2 cellular contexts compared by ENCODE assay signal in genomic region chr15:99251436-99251821, GRCh38.
TF ChIP-seq lines count a peak whose summit lies in the region.

Gene LRRC28, plus strand, starts transcription at chr15:99251481. Its CDS starts 4,477 bp downstream, at chr15:99255958.

TF ChIP-seq in H1, 55 proteins besides CTCF, POLR2A, EP300 and RAD21 (continues in another document):
- TF ChIP-seq BCL11A (IDR thresholded peaks at IDR 0.05; ENCODE audit: low read depth in 2 of 2, low read length in 2 of 2), result no peak
- no peak for TF ChIP-seq KDM5A (IDR thresholded peaks at IDR 0.05; ENCODE audit: low read length)
- no peak for TF ChIP-seq RNF2 (IDR thresholded peaks at IDR 0.05; ENCODE audit: borderline replicate concordance, low read depth, low read length, missing control alignments, poor library complexity, severe bottlenecking)
- TF ChIP-seq JUN (IDR thresholded peaks at IDR 0.05; ENCODE audit: low read depth, low read length), result no peak
- no peak for TF ChIP-seq SIX5 (IDR thresholded peaks at IDR 0.05; ENCODE audit: low read depth, low read length)
- no peak for TF ChIP-seq CREB1 (IDR thresholded peaks at IDR 0.05)
- TF ChIP-seq MAFK (IDR thresholded peaks at IDR 0.05; ENCODE audit: low read depth, low read length), result no peak
- TF ChIP-seq SIN3A (conservative IDR thresholded peaks at IDR 0.05 in 1 of 2, IDR thresholded peaks at IDR 0.05 in 1 of 2; ENCODE audit: low read depth in 1 of 2, low read length in 2 of 2), result peak in 1 of 2 experiments; percentile 9; a peak in 1 of 4 replicates
- TF ChIP-seq RFX5 (IDR thresholded peaks at IDR 0.05; ENCODE audit: borderline replicate concordance, low read depth, low read length), result no peak
- peak; percentile 87 for TF ChIP-seq ASH2L (IDR thresholded peaks at IDR 0.05; ENCODE audit: low read length)
- TF ChIP-seq RBBP5 (IDR thresholded peaks at IDR 0.05; ENCODE audit: borderline replicate concordance, low read depth, low read length), result peak; percentile 75
- no peak for TF ChIP-seq CHD2 (IDR thresholded peaks at IDR 0.05; ENCODE audit: low read length)
- TF ChIP-seq GABPA (IDR thresholded peaks at IDR 0.05; ENCODE audit: borderline replicate concordance, insufficient read depth, low read length), result no peak
- no peak for TF ChIP-seq E2F6 (IDR thresholded peaks at IDR 0.05)
- TF ChIP-seq ATF3 (IDR thresholded peaks at IDR 0.05; ENCODE audit: insufficient read depth, low read depth, low read length), result no peak
- TF ChIP-seq JUND (IDR thresholded peaks at IDR 0.05; ENCODE audit: low read length), result no peak
- peak; percentile 23 for TF ChIP-seq EZH2 (IDR thresholded peaks at IDR 0.05; ENCODE audit: low read depth, low read length, severe bottlenecking)
- no peak for TF ChIP-seq RXRA (IDR thresholded peaks at IDR 0.05; ENCODE audit: insufficient read depth, low read depth, low read length)
- no peak for TF ChIP-seq KDM1A (IDR thresholded peaks at IDR 0.05; ENCODE audit: borderline replicate concordance, low read length)
- no peak for TF ChIP-seq HDAC6 (IDR thresholded peaks at IDR 0.05; ENCODE audit: low read depth, low read length)
- no peak for TF ChIP-seq USF2 (IDR thresholded peaks at IDR 0.05; ENCODE audit: low read length)
- peak; percentile 74 for TF ChIP-seq PHF8 (conservative IDR thresholded peaks at IDR 0.05; ENCODE audit: low read depth, low read length)
- TF ChIP-seq CEBPB (IDR thresholded peaks at IDR 0.05; ENCODE audit: low read depth, low read length), result no peak
- TF ChIP-seq KDM4A (IDR thresholded peaks at IDR 0.05; ENCODE audit: low read depth, low read length, severe bottlenecking), result peak; percentile 86
- TF ChIP-seq TEAD4 (IDR thresholded peaks at IDR 0.05; ENCODE audit: low read depth, low read length), result no peak
- no peak; the same call in 1 of the 2 replicates for TF ChIP-seq SUZ12 (IDR thresholded peaks at IDR 0.05; ENCODE audit: low read length)
- no peak for TF ChIP-seq TCF12 (IDR thresholded peaks at IDR 0.05; ENCODE audit: low read depth, low read length)
- 0 out of 2 replicates have a peak, but pooled peaks have one; percentile 4 for TF ChIP-seq MAX (IDR thresholded peaks at IDR 0.05)
- TF ChIP-seq FOSL1 (IDR thresholded peaks at IDR 0.05; ENCODE audit: insufficient read depth, low read depth, low read length), result no peak
- no peak for TF ChIP-seq SRF (IDR thresholded peaks at IDR 0.05; ENCODE audit: low read depth, low read length)
- 0 out of 4 replicates have a peak, but pooled peaks of 1 of the 2 experiments have one; percentile 3 for TF ChIP-seq HDAC2 (IDR thresholded peaks at IDR 0.05; ENCODE audit: borderline replicate concordance in 1 of 2, low read depth in 2 of 2, low read length in 2 of 2)
- no peak for TF ChIP-seq BRCA1 (IDR thresholded peaks at IDR 0.05; ENCODE audit: low read depth, low read length)
- TF ChIP-seq GTF2F1 (IDR thresholded peaks at IDR 0.05; ENCODE audit: borderline replicate concordance, low read depth, low read length), result no peak
- TF ChIP-seq CBX8 (IDR thresholded peaks at IDR 0.05; ENCODE audit: borderline replicate concordance, low read depth, low read length), result no peak
- TF ChIP-seq SP1 (IDR thresholded peaks at IDR 0.05; ENCODE audit: low read depth, low read length), result no peak
- no peak for TF ChIP-seq YY1 (IDR thresholded peaks at IDR 0.05; ENCODE audit: low read depth, low read length)
- TF ChIP-seq CBX5 (IDR thresholded peaks at IDR 0.05; ENCODE audit: low read depth, low read length), result no peak

TF ChIP-seq in GM12891, 5 proteins besides CTCF, POLR2A, EP300 and RAD21:
- no peak for TF ChIP-seq SPI1 (IDR thresholded peaks at IDR 0.05; ENCODE audit: low read depth, low read length)
TF ChIP-seq in GM12891: peak in this region for 0.
